18 cellular contexts compared by ENCODE assay signal in the genomic region with DNA sequence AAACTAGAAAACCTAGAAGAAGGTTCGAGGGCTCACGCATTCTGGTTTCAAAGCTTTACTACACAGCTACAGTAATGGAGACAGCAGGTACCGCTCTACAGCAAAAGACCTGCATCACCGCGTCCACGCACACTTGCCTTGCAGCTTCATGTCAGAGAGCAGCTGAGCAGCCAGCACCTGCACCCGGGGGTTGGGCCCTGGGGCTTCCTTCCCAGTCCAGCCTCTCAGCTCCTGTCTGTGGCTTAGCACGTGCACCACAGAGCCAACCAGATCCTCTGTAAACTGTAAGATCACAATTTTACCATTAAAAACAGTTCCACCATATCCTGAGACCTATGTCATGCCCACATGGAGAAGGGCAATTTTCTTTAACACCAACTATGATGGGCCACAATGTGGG.
"Had no signal": no experiment of that assay in that cellular context is flagged by ENCODE, and none has a peak within 500 bp of the region (broad histone marks: within the 10 kb centered on the region; RNA-seq: fewer than 3 reads in every experiment).

No MANE protein-coding gene starts in this region.

- H3K4me1 ChIP-seq: breast epithelium, right lobe of liver, testis, transverse colon had no signal

- DNase-seq: activated CD4-positive, alpha-beta T cell treated with anti-CD3 and anti-CD28 coated beads for 4 hours; activated CD4-positive, alpha-beta T cell treated with anti-CD3 and anti-CD28 coated beads, Interleukin-2, amount 50 U/mL, for 4 hours; activated naive CD4-positive, alpha-beta T cell; activated T-cell treated with anti-CD3 and anti-CD28 coated beads, Interleukin-2, amount 50 U/mL, for 72 hours; effector memory CD4-positive, alpha-beta T cell; glutamatergic neuron; left cardiac atrium; stimulated activated CD4-positive, alpha-beta T cell treated with anti-CD3 and anti-CD28 coated beads, Interleukin-2, amount 100 ng/mL, for 48 hours; stimulated activated naive CD8-positive, alpha-beta T cell treated with anti-CD3 and anti-CD28 coated beads, Interleukin-15, Interleukin-2, amounts not matched to agents 100 U/mL and 50 U/mL, for 24 hours; testis; transverse colon had no signal

- H3K27me3 Mint-ChIP-seq: central memory CD8-positive, alpha-beta T cell; memory B cell; natural killer cell treated with Interleukin-12 subunit alpha and Interleukin-12 subunit beta and Interleukin-15 and Interleukin-18, amount 100 ng/mL, for 72 hours; progenitor cell of endocrine pancreas had no signal

- H3K4me3 ChIP-seq: breast epithelium, right lobe of liver, testis, transverse colon had no signal

- H3K27ac ChIP-seq: breast epithelium, right lobe of liver, testis, transverse colon had no signal

- H3K27me3 ChIP-seq: breast epithelium, right lobe of liver, testis, transverse colon had no signal

- H3K4me1 Mint-ChIP-seq: central memory CD8-positive, alpha-beta T cell; memory B cell had no signal

- H3K9me3 ChIP-seq: breast epithelium, right lobe of liver, testis had no signal

- H3K9me3 Mint-ChIP-seq: activated T-cell treated with anti-CD3 and anti-CD28 coated beads, Interleukin-2, amount 50 U/mL, for 72 hours; central memory CD8-positive, alpha-beta T cell; memory B cell; natural killer cell treated with Interleukin-12 subunit alpha and Interleukin-12 subunit beta and Interleukin-15 and Interleukin-18, amount 100 ng/mL, for 72 hours had no signal

- H3K36me3 ChIP-seq: breast epithelium, right lobe of liver had no signal

- ATAC-seq: activated naive CD4-positive, alpha-beta T cell treated with anti-CD3 and anti-CD28 coated beads, Interleukin-2, amount 50 U/mL, for 72 hours; activated T-cell treated with anti-CD3 and anti-CD28 coated beads, Interleukin-2, amount 50 U/mL, for 72 hours; left cardiac atrium; natural killer cell treated with Interleukin-12 subunit alpha and Interleukin-12 subunit beta and Interleukin-15 and Interleukin-18, amount 100 ng/mL, for 72 hours; right lobe of liver; stimulated activated naive CD8-positive, alpha-beta T cell treated with anti-CD3 and anti-CD28 coated beads, Interleukin-15, Interleukin-2, amounts not matched to agents 100 U/mL and 50 U/mL, for 24 hours had no signal

- H3K27ac Mint-ChIP-seq: activated naive CD4-positive, alpha-beta T cell treated with anti-CD3 and anti-CD28 coated beads, Interleukin-2, amount 50 U/mL, for 72 hours; memory B cell; natural killer cell treated with Interleukin-12 subunit alpha and Interleukin-12 subunit beta and Interleukin-15 and Interleukin-18, amount 100 ng/mL, for 72 hours; progenitor cell of endocrine pancreas had no signal

- H3K4me3 Mint-ChIP-seq: activated T-cell treated with anti-CD3 and anti-CD28 coated beads, Interleukin-2, amount 50 U/mL, for 72 hours; central memory CD8-positive, alpha-beta T cell; memory B cell; natural killer cell treated with Interleukin-12 subunit alpha and Interleukin-12 subunit beta and Interleukin-15 and Interleukin-18, amount 100 ng/mL, for 72 hours had no signal
